2 cellular contexts compared by ENCODE assay signal in the genomic region with DNA sequence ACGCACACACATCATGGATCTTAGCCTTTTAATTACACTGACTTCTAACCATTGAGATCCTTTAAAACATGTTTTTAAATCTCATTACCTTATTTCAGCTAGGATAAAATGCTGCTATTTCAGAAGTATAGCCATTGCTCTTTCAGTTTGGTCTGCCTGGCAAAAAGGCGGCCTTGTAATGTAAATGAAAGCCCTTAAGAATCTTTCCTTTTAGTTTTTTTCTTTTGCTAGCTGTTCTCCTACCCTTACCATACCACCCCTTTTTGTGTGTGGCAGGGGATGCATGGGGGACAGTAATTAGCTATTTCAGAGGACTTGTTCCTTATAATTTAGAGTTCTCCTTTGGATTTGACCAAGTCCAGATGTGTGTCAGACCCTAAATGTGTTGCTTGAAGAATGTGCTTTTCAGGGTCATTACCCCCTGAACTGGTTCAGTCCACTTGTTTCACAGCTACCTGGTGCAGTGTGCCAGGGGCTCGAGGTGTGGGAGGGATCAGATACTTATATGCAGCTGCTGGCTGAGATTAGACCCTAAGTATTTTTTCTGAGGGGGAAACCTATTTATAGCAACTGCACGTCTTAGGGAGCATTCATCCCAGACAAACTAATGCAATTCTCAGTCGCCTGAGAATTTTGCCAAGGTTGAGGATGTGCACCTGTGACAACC.
TF ChIP-seq lines count a peak whose summit lies in the region.

No MANE protein-coding gene starts in this region.

TF ChIP-seq in GM23338, 12 proteins besides CTCF, POLR2A, EP300 and RAD21 (continues in another document):
- TF ChIP-seq NANOG (IDR thresholded peaks at IDR 0.05; ENCODE audit: borderline replicate concordance) (no peak), EZH2 (IDR thresholded peaks at IDR 0.05; ENCODE audit: low read depth, unreplicated experiment) (no peak), JUNB (IDR thresholded peaks at IDR 0.05; ENCODE audit: unreplicated experiment) (no peak), ZNF331 (CRISPR knock-in tag; IDR thresholded peaks at IDR 0.05; ENCODE audit: low read depth) (no peak), EZH2phosphoT487 (IDR thresholded peaks at IDR 0.05; ENCODE audit: unreplicated experiment) (no peak), POLR2AphosphoS5 (IDR thresholded peaks at IDR 0.05; ENCODE audit: low read depth) (no peak), STAT1 (IDR thresholded peaks at IDR 0.05; ENCODE audit: unreplicated experiment) (no peak), CREB1 (CRISPR knock-in tag; IDR thresholded peaks at IDR 0.05; ENCODE audit: low read depth) (no peak), ZNF114 (CRISPR knock-in tag; IDR thresholded peaks at IDR 0.05) (no peak)
- TF ChIP-seq, protein P1, sequence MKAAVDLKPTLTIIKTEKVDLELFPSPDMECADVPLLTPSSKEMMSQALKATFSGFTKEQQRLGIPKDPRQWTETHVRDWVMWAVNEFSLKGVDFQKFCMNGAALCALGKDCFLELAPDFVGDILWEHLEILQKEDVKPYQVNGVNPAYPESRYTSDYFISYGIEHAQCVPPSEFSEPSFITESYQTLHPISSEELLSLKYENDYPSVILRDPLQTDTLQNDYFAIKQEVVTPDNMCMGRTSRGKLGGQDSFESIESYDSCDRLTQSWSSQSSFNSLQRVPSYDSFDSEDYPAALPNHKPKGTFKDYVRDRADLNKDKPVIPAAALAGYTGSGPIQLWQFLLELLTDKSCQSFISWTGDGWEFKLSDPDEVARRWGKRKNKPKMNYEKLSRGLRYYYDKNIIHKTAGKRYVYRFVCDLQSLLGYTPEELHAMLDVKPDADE (IDR thresholded peaks at IDR 0.05): no peak
- TF ChIP-seq, protein P2, sequence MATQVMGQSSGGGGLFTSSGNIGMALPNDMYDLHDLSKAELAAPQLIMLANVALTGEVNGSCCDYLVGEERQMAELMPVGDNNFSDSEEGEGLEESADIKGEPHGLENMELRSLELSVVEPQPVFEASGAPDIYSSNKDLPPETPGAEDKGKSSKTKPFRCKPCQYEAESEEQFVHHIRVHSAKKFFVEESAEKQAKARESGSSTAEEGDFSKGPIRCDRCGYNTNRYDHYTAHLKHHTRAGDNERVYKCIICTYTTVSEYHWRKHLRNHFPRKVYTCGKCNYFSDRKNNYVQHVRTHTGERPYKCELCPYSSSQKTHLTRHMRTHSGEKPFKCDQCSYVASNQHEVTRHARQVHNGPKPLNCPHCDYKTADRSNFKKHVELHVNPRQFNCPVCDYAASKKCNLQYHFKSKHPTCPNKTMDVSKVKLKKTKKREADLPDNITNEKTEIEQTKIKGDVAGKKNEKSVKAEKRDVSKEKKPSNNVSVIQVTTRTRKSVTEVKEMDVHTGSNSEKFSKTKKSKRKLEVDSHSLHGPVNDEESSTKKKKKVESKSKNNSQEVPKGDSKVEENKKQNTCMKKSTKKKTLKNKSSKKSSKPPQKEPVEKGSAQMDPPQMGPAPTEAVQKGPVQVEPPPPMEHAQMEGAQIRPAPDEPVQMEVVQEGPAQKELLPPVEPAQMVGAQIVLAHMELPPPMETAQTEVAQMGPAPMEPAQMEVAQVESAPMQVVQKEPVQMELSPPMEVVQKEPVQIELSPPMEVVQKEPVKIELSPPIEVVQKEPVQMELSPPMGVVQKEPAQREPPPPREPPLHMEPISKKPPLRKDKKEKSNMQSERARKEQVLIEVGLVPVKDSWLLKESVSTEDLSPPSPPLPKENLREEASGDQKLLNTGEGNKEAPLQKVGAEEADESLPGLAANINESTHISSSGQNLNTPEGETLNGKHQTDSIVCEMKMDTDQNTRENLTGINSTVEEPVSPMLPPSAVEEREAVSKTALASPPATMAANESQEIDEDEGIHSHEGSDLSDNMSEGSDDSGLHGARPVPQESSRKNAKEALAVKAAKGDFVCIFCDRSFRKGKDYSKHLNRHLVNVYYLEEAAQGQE (IDR thresholded peaks at IDR 0.05; ENCODE audit: unreplicated experiment): no peak

TF ChIP-seq in H1, 55 proteins besides CTCF, POLR2A, EP300 and RAD21:
- no peak for TF ChIP-seq SIRT6 (IDR thresholded peaks at IDR 0.05; ENCODE audit: low read length)
- TF ChIP-seq JUND (IDR thresholded peaks at IDR 0.05; ENCODE audit: low read length): no peak
- TF ChIP-seq BCL11A (IDR thresholded peaks at IDR 0.05; ENCODE audit: low read depth in 2 of 2, low read length in 2 of 2): no peak
- no peak for TF ChIP-seq HDAC6 (IDR thresholded peaks at IDR 0.05; ENCODE audit: low read depth, low read length)
- no peak for TF ChIP-seq TCF12 (IDR thresholded peaks at IDR 0.05; ENCODE audit: low read depth, low read length)
- TF ChIP-seq SP4 (IDR thresholded peaks at IDR 0.05; ENCODE audit: low read length): no peak
- TF ChIP-seq, protein P3, sequence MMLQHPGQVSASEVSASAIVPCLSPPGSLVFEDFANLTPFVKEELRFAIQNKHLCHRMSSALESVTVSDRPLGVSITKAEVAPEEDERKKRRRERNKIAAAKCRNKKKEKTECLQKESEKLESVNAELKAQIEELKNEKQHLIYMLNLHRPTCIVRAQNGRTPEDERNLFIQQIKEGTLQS (IDR thresholded peaks at IDR 0.05; ENCODE audit: insufficient read depth, low read depth, low read length): no peak
- TF ChIP-seq SRF (IDR thresholded peaks at IDR 0.05; ENCODE audit: low read depth, low read length): no peak
- no peak for TF ChIP-seq RXRA (IDR thresholded peaks at IDR 0.05; ENCODE audit: insufficient read depth, low read depth, low read length)
- no peak for TF ChIP-seq SP1 (IDR thresholded peaks at IDR 0.05; ENCODE audit: low read depth, low read length)
- no peak for TF ChIP-seq TAF1 (IDR thresholded peaks at IDR 0.05; ENCODE audit: low read depth, low read length)
- TF ChIP-seq, protein P4, sequence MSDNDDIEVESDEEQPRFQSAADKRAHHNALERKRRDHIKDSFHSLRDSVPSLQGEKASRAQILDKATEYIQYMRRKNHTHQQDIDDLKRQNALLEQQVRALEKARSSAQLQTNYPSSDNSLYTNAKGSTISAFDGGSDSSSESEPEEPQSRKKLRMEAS (IDR thresholded peaks at IDR 0.05): no peak
- TF ChIP-seq CHD2 (IDR thresholded peaks at IDR 0.05; ENCODE audit: low read length): no peak
- TF ChIP-seq CHD1 (IDR thresholded peaks at IDR 0.05; ENCODE audit: low read depth, low read length): no peak
- TF ChIP-seq YY1 (IDR thresholded peaks at IDR 0.05; ENCODE audit: low read depth, low read length): no peak
- TF ChIP-seq ASH2L (IDR thresholded peaks at IDR 0.05; ENCODE audit: low read length): no peak
- TF ChIP-seq SIX5 (IDR thresholded peaks at IDR 0.05; ENCODE audit: low read depth, low read length): no peak
- TF ChIP-seq RBBP5 (IDR thresholded peaks at IDR 0.05; ENCODE audit: borderline replicate concordance, low read depth, low read length): no peak
- no peak for TF ChIP-seq RNF2 (IDR thresholded peaks at IDR 0.05; ENCODE audit: borderline replicate concordance, low read depth, low read length, missing control alignments, poor library complexity, severe bottlenecking)
- no peak for TF ChIP-seq SUZ12 (IDR thresholded peaks at IDR 0.05; ENCODE audit: low read length)
TF ChIP-seq in H1: peak in this region for 0.
